ENCODE assay signal across 24 cellular contexts in genomic region chr3:151544164-151544548, GRCh38.
DNase-seq lines count a peak whose midpoint lies in the region; ATAC-seq, FAIRE-seq and TF ChIP-seq lines count a peak whose summit lies in the region.
"Had no signal": no experiment of that assay in that cellular context is flagged by ENCODE, and none has a peak within 500 bp of the region (broad histone marks: within the 10 kb centered on the region; RNA-seq: fewer than 3 reads in every experiment).

No MANE protein-coding gene starts in this region.

- peaks cover 70% of the 10 kb centered on the region for H3K4me1 Mint-ChIP-seq in osteocyte (ENCODE audit: unreplicated experiment)
- H3K4me1 Mint-ChIP-seq: activated CD4-positive, alpha-beta T cell treated with anti-CD3 and anti-CD28 coated beads, Interleukin-2, amount 10 ng/mL, durations not matched to agents 24 days and 14 days; activated naive CD8-positive, alpha-beta T cell treated with anti-CD3 and anti-CD28 coated beads, Interleukin-2, amount 10 ng/mL, durations not matched to agents 7 days and 5 days; CD4-positive, CD25-positive, alpha-beta regulatory T cell; T-cell had no signal

- no peaks in the 10 kb centered on the region for H3K36me3 Mint-ChIP-seq in osteocyte (ENCODE audit: unreplicated experiment)
- H3K36me3 Mint-ChIP-seq: activated naive CD8-positive, alpha-beta T cell treated with anti-CD3 and anti-CD28 coated beads, Interleukin-2, amount 10 ng/mL, durations not matched to agents 7 days and 5 days; CD4-positive, CD25-positive, alpha-beta regulatory T cell; stimulated activated naive B cell treated with anti-CD40 and anti-IgM and Interleukin-4, amounts not matched to agents 10 μg/mL and 1 μg/mL and 100 μg/mL, for 72 hours; T-cell had no signal

- no peaks in the 10 kb centered on the region for H3K27me3 Mint-ChIP-seq in osteocyte (ENCODE audit: unreplicated experiment)
- H3K27me3 Mint-ChIP-seq: stimulated activated naive B cell treated with anti-CD40 and anti-IgM and Interleukin-4, amounts not matched to agents 10 μg/mL and 1 μg/mL and 100 μg/mL, for 72 hours; T-cell had no signal

- H3K9me3 ChIP-seq in SK-N-MC (ENCODE audit: low read depth, low read length): no peaks in the 10 kb centered on the region

- no peak for ATAC-seq in HG03342 (IDR thresholded peaks at IDR 0.05; ENCODE audit: unreplicated experiment)
- ATAC-seq: left cardiac atrium; Panc1; stimulated activated naive B cell treated with anti-CD40 and anti-IgM and Interleukin-4, amounts not matched to agents 10 μg/mL and 1 μg/mL and 100 μg/mL, for 72 hours; T-cell had no signal

- H3K4me3 ChIP-seq in SK-N-MC: no peak overlapping the region
- H3K4me3 ChIP-seq: hepatocyte had no signal

- H3K27ac Mint-ChIP-seq in osteocyte (ENCODE audit: unreplicated experiment): peak overlapping the region; percentile 55
- H3K27ac Mint-ChIP-seq: activated CD4-positive, alpha-beta T cell treated with anti-CD3 and anti-CD28 coated beads, Interleukin-2, amount 10 ng/mL, durations not matched to agents 24 days and 14 days; activated naive CD8-positive, alpha-beta T cell treated with anti-CD3 and anti-CD28 coated beads, Interleukin-2, amount 10 ng/mL, durations not matched to agents 7 days and 5 days; CD4-positive, CD25-positive, alpha-beta regulatory T cell; nephron; stimulated activated naive B cell treated with anti-CD40 and anti-IgM and Interleukin-4, amounts not matched to agents 10 μg/mL and 1 μg/mL and 100 μg/mL, for 72 hours; T-cell had no signal

- peak; percentile 10 for DNase-seq in DMS 273 (lab: John Stamatoyannopoulos, UW; ENCODE audit: unreplicated experiment)
- DNase-seq in DMS 273 treated with DMSO at 0.1 percent for 48 hours (lab: John Stamatoyannopoulos, UW): no peak
- peak; percentile 21 for DNase-seq in HTR-8/SVneo (ENCODE audit: insufficient read length, low spot score)
- DNase-seq in SK-N-MC (ENCODE audit: low read depth, low spot score): no peak
- no peak for DNase-seq in osteocyte (ENCODE audit: extremely low spot score, unreplicated experiment)
- no peak for DNase-seq in D341Med (ENCODE audit: low spot score)
- no peak for DNase-seq in stimulated activated CD4-positive, alpha-beta T cell treated with anti-CD3 and anti-CD28 coated beads, Interleukin-12 subunit alpha, Interleukin-12 subunit beta, amount 100 ng/mL, for 4 hours
- DNase-seq: activated CD4-positive, alpha-beta T cell treated with anti-CD3 and anti-CD28 coated beads, Interleukin-2, amount 10 ng/mL, durations not matched to agents 24 days and 14 days; activated naive CD8-positive, alpha-beta T cell treated with anti-CD3 and anti-CD28 coated beads, Interleukin-2, amount 10 ng/mL, durations not matched to agents 7 days and 5 days; aorta; CD4-positive, CD25-positive, alpha-beta regulatory T cell; left cardiac atrium; NK-92 treated with Interleukin-12 subunit alpha and Interleukin-12 subunit beta, amount 100 ng/mL, for 24 hours; SIG-M5; stimulated activated naive B cell treated with anti-CD40 and anti-IgM and Interleukin-4, amounts not matched to agents 10 μg/mL and 1 μg/mL and 100 μg/mL, for 72 hours; substantia nigra; T-cell; trophoblast cell had no signal

- H3K4me3 Mint-ChIP-seq in osteocyte (ENCODE audit: unreplicated experiment): no peak overlapping the region
- H3K4me3 Mint-ChIP-seq: activated CD4-positive, alpha-beta T cell treated with anti-CD3 and anti-CD28 coated beads, Interleukin-2, amount 10 ng/mL, durations not matched to agents 24 days and 14 days; activated naive CD8-positive, alpha-beta T cell treated with anti-CD3 and anti-CD28 coated beads, Interleukin-2, amount 10 ng/mL, durations not matched to agents 7 days and 5 days; CD4-positive, CD25-positive, alpha-beta regulatory T cell; nephron; stimulated activated naive B cell treated with anti-CD40 and anti-IgM and Interleukin-4, amounts not matched to agents 10 μg/mL and 1 μg/mL and 100 μg/mL, for 72 hours; T-cell had no signal

- no peaks in the 10 kb centered on the region for H3K9me3 Mint-ChIP-seq in osteocyte (ENCODE audit: unreplicated experiment)
- H3K9me3 Mint-ChIP-seq: activated CD4-positive, alpha-beta T cell treated with anti-CD3 and anti-CD28 coated beads, Interleukin-2, amount 10 ng/mL, durations not matched to agents 24 days and 14 days; activated naive CD8-positive, alpha-beta T cell treated with anti-CD3 and anti-CD28 coated beads, Interleukin-2, amount 10 ng/mL, durations not matched to agents 7 days and 5 days; CD4-positive, CD25-positive, alpha-beta regulatory T cell; nephron; stimulated activated naive B cell treated with anti-CD40 and anti-IgM and Interleukin-4, amounts not matched to agents 10 μg/mL and 1 μg/mL and 100 μg/mL, for 72 hours; T-cell had no signal

- H3K27ac ChIP-seq in SK-N-MC: peak overlapping the region; percentile 82
- H3K27ac ChIP-seq: 22Rv1, hepatocyte had no signal

- TF ChIP-seq CTCF in osteocyte (IDR thresholded peaks at IDR 0.05): no peak

- FAIRE-seq in HTR-8/SVneo (lab: Jason Lieb, UNC): no peak
- FAIRE-seq: GM12891 had no signal

- no peaks in the 10 kb centered on the region for H3K36me3 ChIP-seq in SK-N-MC (ENCODE audit: insufficient read depth, low read length)

- no peak overlapping the region for H3K9ac ChIP-seq in SK-N-MC (ENCODE audit: insufficient read length)

Comparison
In these comparisons a context has a peak if more than half of its experiments do, and no peak if none do; other contexts are left out.
1. DNase-seq: peak in DMS 273 (single experiment) and HTR-8/SVneo (single experiment); none in DMS 273 treated with DMSO at 0.1 percent for 48 hours (single experiment), SK-N-MC (single experiment), osteocyte (single experiment), D341Med (single experiment) and stimulated activated CD4-positive, alpha-beta T cell treated with anti-CD3 and anti-CD28 coated beads, Interleukin-12 subunit alpha, Interleukin-12 subunit beta, amount 100 ng/mL, for 4 hours (single experiment).